In the genomic region with DNA sequence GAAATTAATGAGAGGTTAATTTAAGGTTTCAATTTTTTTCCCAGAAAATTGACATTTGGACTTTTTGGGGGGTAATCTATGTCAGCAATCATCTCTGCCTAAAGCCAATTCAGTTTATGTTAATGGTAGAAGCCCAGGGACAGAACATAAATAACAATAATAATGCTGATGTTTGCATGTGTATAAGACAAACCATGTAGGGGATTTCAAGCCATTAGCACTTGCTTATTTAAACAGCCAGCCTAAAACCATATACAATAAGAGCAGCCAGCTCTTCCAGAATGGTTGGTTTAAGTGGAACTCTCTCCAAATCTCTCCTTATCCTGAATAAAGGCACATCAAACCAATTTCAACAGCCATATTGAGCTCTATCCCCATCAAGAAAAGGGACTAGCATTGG, we compare ENCODE assay signal across 15 cellular contexts.
"Had no signal": no experiment of that assay in that cellular context is flagged by ENCODE, and none has a peak within 500 bp of the region (broad histone marks: within the 10 kb centered on the region; RNA-seq: fewer than 3 reads in every experiment).

No MANE protein-coding gene starts in this region.

- ATAC-seq: left cardiac atrium had no signal

- DNase-seq: activated CD4-positive, alpha-beta T cell treated with anti-CD3 and anti-CD28 coated beads, Interleukin-2, amount 50 U/mL, for 1 hour; activated naive CD4-positive, alpha-beta T cell treated with anti-CD3 and anti-CD28 coated beads, Interleukin-2, amount 10 ng/mL, durations not matched to agents 7 days and 5 days; amniotic stem cell; caudate nucleus; foreskin fibroblast; glutamatergic neuron; hypothalamus; left cardiac atrium; stimulated activated CD4-positive, alpha-beta T cell treated with anti-CD3 and anti-CD28 coated beads, Interleukin-1b, Interleukin-23, amount 100 ng/mL, for 48 hours; stomach had no signal

- H3K9me3 ChIP-seq: stomach, thoracic aorta had no signal

- H3K27ac ChIP-seq: thoracic aorta had no signal

- H3K27me3 ChIP-seq: stomach had no signal

- H3K4me3 Mint-ChIP-seq: activated naive CD4-positive, alpha-beta T cell treated with anti-CD3 and anti-CD28 coated beads, Interleukin-2, amount 10 ng/mL, durations not matched to agents 7 days and 5 days; activated T-helper 17 cell treated with anti-CD3 and anti-CD28 coated beads, Interleukin-2, amount 50 U/mL, for 72 hours; neural crest cell had no signal

- H3K9me3 Mint-ChIP-seq: activated naive CD4-positive, alpha-beta T cell treated with anti-CD3 and anti-CD28 coated beads, Interleukin-2, amount 10 ng/mL, durations not matched to agents 7 days and 5 days; activated T-helper 17 cell treated with anti-CD3 and anti-CD28 coated beads, Interleukin-2, amount 50 U/mL, for 72 hours; neural crest cell had no signal

- H3K27ac Mint-ChIP-seq: activated naive CD4-positive, alpha-beta T cell treated with anti-CD3 and anti-CD28 coated beads, Interleukin-2, amount 10 ng/mL, durations not matched to agents 7 days and 5 days; activated T-helper 17 cell treated with anti-CD3 and anti-CD28 coated beads, Interleukin-2, amount 50 U/mL, for 72 hours had no signal

- H3K27me3 Mint-ChIP-seq: activated naive CD4-positive, alpha-beta T cell treated with anti-CD3 and anti-CD28 coated beads, Interleukin-2, amount 10 ng/mL, durations not matched to agents 7 days and 5 days; activated T-helper 17 cell treated with anti-CD3 and anti-CD28 coated beads, Interleukin-2, amount 50 U/mL, for 72 hours had no signal

- H3K4me3 ChIP-seq: lung, stomach, thoracic aorta had no signal

- H3K36me3 ChIP-seq: stomach, thoracic aorta had no signal

- H3K36me3 Mint-ChIP-seq: activated naive CD4-positive, alpha-beta T cell treated with anti-CD3 and anti-CD28 coated beads, Interleukin-2, amount 10 ng/mL, durations not matched to agents 7 days and 5 days had no signal

- FAIRE-seq: colon had no signal
